12 cellular contexts compared by ENCODE assay signal in genomic region chr20:18412202-18412901, GRCh38. TPM values are rescaled to one million over a fixed set of nuclear protein-coding genes. Genes with fewer than 3 reads are reported as not detected.
A peak's percentile ranks its signal among the peaks of the same experiment; 100 is the strongest.
DNase-seq lines count a peak whose midpoint lies in the region; ATAC-seq, FAIRE-seq and TF ChIP-seq lines count a peak whose summit lies in the region.
"Had no signal": no experiment of that assay in that cellular context is flagged by ENCODE, and none has a peak within 500 bp of the region (broad histone marks: within the 10 kb centered on the region; RNA-seq: fewer than 3 reads in every experiment).

No MANE protein-coding gene starts in this region.

- peak overlapping the region; percentile 93 for H3K27ac Mint-ChIP-seq in WTC11
- H3K27ac Mint-ChIP-seq in T-cell: no peak overlapping the region
- H3K27ac Mint-ChIP-seq: activated naive CD4-positive, alpha-beta T cell treated with anti-CD3 and anti-CD28 coated beads, Interleukin-2, amount 50 U/mL, for 24 hours had no signal

- intact Hi-C loops in right lobe of liver (cut with DNase I) (no loop called here), HepG2 (cut with micrococcal nuclease; ENCODE audit: unreplicated experiment) (loop anchor here (2.0 to 10.0 kb wide), 3 partner anchors 94 to 1252 kb away; partner anchors contain the start of genes SEC23B and SMIM26)

- TF ChIP-seq CTCF in right lobe of liver (IDR thresholded peaks at IDR 0.05) (no peak), HepG2 (CRISPR knock-in tag; IDR thresholded peaks at IDR 0.05) (no peak), WTC11 (IDR thresholded peaks at IDR 0.05) (no peak)

- H3K9ac ChIP-seq in HepG2 (ENCODE audit: insufficient read depth, low read depth, low read length) (no peak overlapping the region), HUES64 (ENCODE audit: low read depth, low read length) (peak overlapping the region; percentile 54; the same call in 1 of the 2 replicates), subcutaneous abdominal adipose tissue (ENCODE audit: low read length in 5 of 5) (peak overlapping the region in 1 of 5 donors; percentile 17)

- WGBS in right lobe of liver (ENCODE audit: insufficient coverage, low coverage, low lambda C conversion rate, missing lambda C conversion rate): 64% methylated on average over 6 of the region's 6 CpGs
- 67% methylated on average over 6 of the region's 6 CpGs for WGBS in HepG2 (ENCODE audit: low lambda C conversion rate)
- WGBS in HUES64: 90% methylated on average over 3 of the region's 6 CpGs

- POLR2A ChIA-PET in HepG2 (lab: Yijun Ruan, JAX) (no interaction called here), WTC11 (lab: Charles Lee) (interaction anchor here (0.5 kb wide), 1 partner anchor 8 kb away, joined by 4 read pairs; no protein-coding TSS in a partner anchor), T-cell (lab: Charles Lee) (interaction anchor here (0.6 kb wide), 2 partner anchors 465 to 821 kb away, joined by 5 to 10 read pairs; no protein-coding TSS in a partner anchor)

- no peaks in the 10 kb centered on the region for H3K9me3 Mint-ChIP-seq in WTC11
- no peaks in the 10 kb centered on the region for H3K9me3 Mint-ChIP-seq in T-cell
- H3K9me3 Mint-ChIP-seq: activated naive CD4-positive, alpha-beta T cell treated with anti-CD3 and anti-CD28 coated beads, Interleukin-2, amount 50 U/mL, for 24 hours had no signal

- CTCF ChIA-PET in HepG2 (lab: Yijun Ruan, JAX; ENCODE audit: low intra/inter-chr PET ratio, low total read pairs): no interaction called here
- CTCF ChIA-PET in WTC11 (lab: Charles Lee): interaction anchor here (1.2 to 3.1 kb wide), 3 partner anchors 9 to 124 kb away, joined by 5 to 9 read pairs (median 8); partner anchors contain the start of genes SEC23B and ZNF133
- CTCF ChIA-PET in T-cell (lab: Charles Lee): no interaction called here

- in situ Hi-C loops in HepG2 (cut with HindIII; ENCODE audit: extremely low pct_ligation_motif_present, low pct_unique_long_range_greater_than_20kb): no loop called here

- H3K36me3 ChIP-seq in right lobe of liver (no peaks in the 10 kb centered on the region), HepG2 (replicated peaks in 1 of 2; ENCODE audit: control insufficient read depth in 1 of 2, insufficient read depth in 2 of 2, low read length in 2 of 2) (no peaks in the 10 kb centered on the region), HUES64 (ENCODE audit: insufficient read depth, low read length) (no peaks in the 10 kb centered on the region), subcutaneous abdominal adipose tissue (ENCODE audit: control insufficient read depth in 5 of 5, insufficient read depth in 5 of 5, low read length in 5 of 5) (no peaks in the 10 kb centered on the region)

- no peaks in the 10 kb centered on the region for H3K9me3 ChIP-seq in right lobe of liver
- H3K9me3 ChIP-seq in HepG2 (ENCODE audit: low read length): no peaks in the 10 kb centered on the region
- H3K9me3 ChIP-seq in HUES64 (ENCODE audit: insufficient read depth, low read depth, low read length): no peaks in the 10 kb centered on the region
- H3K9me3 ChIP-seq in subcutaneous abdominal adipose tissue (ENCODE audit: control insufficient read depth in 5 of 5, low read length in 5 of 5): no peaks in the 10 kb centered on the region
- H3K9me3 ChIP-seq: mucosa of descending colon had no signal

- peaks cover 40% of the 10 kb centered on the region for H3K4me1 Mint-ChIP-seq in WTC11
- peaks cover 3 to 6% (median 4%) of the 10 kb centered on the region in 3 donors for H3K4me1 Mint-ChIP-seq in T-cell

- H3K27me3 Mint-ChIP-seq in WTC11 (ENCODE audit: low read depth): no peaks in the 10 kb centered on the region
- H3K27me3 Mint-ChIP-seq in T-cell: no peaks in the 10 kb centered on the region
- H3K27me3 Mint-ChIP-seq: activated CD4-positive, alpha-beta T cell treated with anti-CD3 and anti-CD28 coated beads for 36 hours; activated naive CD4-positive, alpha-beta T cell treated with anti-CD3 and anti-CD28 coated beads, Interleukin-2, amount 50 U/mL, for 24 hours had no signal

- H3K4me3 Mint-ChIP-seq in WTC11: peak overlapping the region; percentile 47
- no peak overlapping the region for H3K4me3 Mint-ChIP-seq in T-cell
- H3K4me3 Mint-ChIP-seq: activated CD4-positive, alpha-beta T cell treated with anti-CD3 and anti-CD28 coated beads for 36 hours; activated naive CD4-positive, alpha-beta T cell treated with anti-CD3 and anti-CD28 coated beads, Interleukin-2, amount 50 U/mL, for 24 hours had no signal

- ATAC-seq in right lobe of liver: peak in 3 of 4 donors; percentile 35 to 58 (median 43)
- ATAC-seq in HepG2: no peak
- peak; percentile 15; the same call in 1 of the 2 replicates for ATAC-seq in WTC11
- no peak for ATAC-seq in T-cell (replicated peaks in 1 of 4)

- H3K79me2 ChIP-seq in HepG2 (ENCODE audit: insufficient read depth, low read length): no peaks in the 10 kb centered on the region

- TF ChIP-seq RAD21 in HepG2 (CRISPR knock-in tag; IDR thresholded peaks at IDR 0.05): no peak

- H4K20me1 ChIP-seq in HepG2 (ENCODE audit: insufficient read depth, low read length): no peaks in the 10 kb centered on the region

- H3K36me3 Mint-ChIP-seq in WTC11 (no peaks in the 10 kb centered on the region), T-cell (no peaks in the 10 kb centered on the region)
- H3K36me3 Mint-ChIP-seq: activated naive CD4-positive, alpha-beta T cell treated with anti-CD3 and anti-CD28 coated beads, Interleukin-2, amount 50 U/mL, for 24 hours had no signal

- no peak for TF ChIP-seq EP300 in HepG2 (IDR thresholded peaks at IDR 0.05; ENCODE audit: low read depth in 2 of 2, low read length in 2 of 2)
- TF ChIP-seq EP300 in HepG2 (CRISPR knock-in tag; IDR thresholded peaks at IDR 0.05; ENCODE audit: borderline replicate concordance): no peak

- TF ChIP-seq POLR2A in right lobe of liver (IDR thresholded peaks at IDR 0.05) (no peak), HepG2 (IDR thresholded peaks at IDR 0.05; ENCODE audit: insufficient read depth in 1 of 2, low read depth in 2 of 2, low read length in 2 of 2) (no peak)

- DNase-seq in right lobe of liver (no peak), HepG2 (ENCODE audit: low spot score) (no peak), WTC11 (ENCODE audit: low spot score) (no peak), T-cell (no peak), activated gamma-delta T cell treated with Interleukin-2 at 50 U/mL for 16 hours (no peak)
- no peak for DNase-seq in stimulated activated CD4-positive, alpha-beta T cell treated with anti-CD3 and anti-CD28 coated beads, Interleukin-12 subunit alpha, Interleukin-12 subunit beta, amount 100 ng/mL, for 4 hours
- DNase-seq: mucosa of descending colon; stimulated activated naive CD4-positive, alpha-beta T cell treated with Interleukin-2 at 50 U/mL for 16 hours had no signal

- H3K4me1 ChIP-seq in right lobe of liver (peaks cover 0 to 7% (median 2%) of the 10 kb centered on the region in 4 donors), HepG2 (ENCODE audit: insufficient read depth, low read length) (peaks cover 13% of the 10 kb centered on the region), HUES64 (ENCODE audit: insufficient read depth, low read length) (peaks cover 8% of the 10 kb centered on the region), subcutaneous abdominal adipose tissue (ENCODE audit: control insufficient read depth in 5 of 5, insufficient read depth in 5 of 5, low read length in 5 of 5) (peaks cover 0 to 18% (median 5%) of the 10 kb centered on the region in 5 donors)

- no peak overlapping the region for H3K27ac ChIP-seq in right lobe of liver
- H3K27ac ChIP-seq in HepG2 (ENCODE audit: extremely low read length, insufficient read depth, low read length): no peak overlapping the region
- H3K27ac ChIP-seq in HUES64 (ENCODE audit: low read depth, low read length): peak overlapping the region; percentile 85
- peak overlapping the region; percentile 18 for H3K27ac ChIP-seq in subcutaneous abdominal adipose tissue (ENCODE audit: low read depth, low read length)

- no peak overlapping the region for H3K4me2 ChIP-seq in HepG2 (ENCODE audit: low read depth, low read length)

- no TSS peak for BruUV-seq in HepG2 (replicated peaks; lab: Mats Ljungman, UMichigan)

- H3K4me3 ChIP-seq in right lobe of liver: no peak overlapping the region
- no peak overlapping the region for H3K4me3 ChIP-seq in HepG2 (replicated peaks in 1 of 3; ENCODE audit: insufficient read depth in 1 of 3, low read depth in 2 of 3, low read length in 3 of 3)
- peak overlapping the region; percentile 34; the same call in 1 of the 2 replicates for H3K4me3 ChIP-seq in HUES64 (ENCODE audit: low read length)
- H3K4me3 ChIP-seq in subcutaneous abdominal adipose tissue (ENCODE audit: low read depth in 1 of 5, low read length in 5 of 5): no peak overlapping the region
- H3K4me3 ChIP-seq: mucosa of descending colon had no signal

- H3K27me3 ChIP-seq in right lobe of liver: no peaks in the 10 kb centered on the region
- no peaks in the 10 kb centered on the region for H3K27me3 ChIP-seq in HepG2 (ENCODE audit: control insufficient read depth in 1 of 2, insufficient read depth in 2 of 2, low read length in 2 of 2)
- no peaks in the 10 kb centered on the region for H3K27me3 ChIP-seq in HUES64 (ENCODE audit: insufficient read depth, low read length)
- no peaks in the 10 kb centered on the region for H3K27me3 ChIP-seq in subcutaneous abdominal adipose tissue (ENCODE audit: control insufficient read depth in 5 of 5, insufficient read depth in 4 of 5, low read length in 5 of 5)

- H2AFZ ChIP-seq in HepG2 (ENCODE audit: low read length): no peak overlapping the region

- FAIRE-seq in HepG2 (lab: Jason Lieb, UNC): no peak

RNA-seq across cellular contexts. Expression of gene DZANK1, which starts 54.5 kb away (rescaled TPM):
- under 1 TPM; 0.25 to 0.68 (median 0.41) TPM for total RNA-seq in right lobe of liver
- 1.4 and 1.6 TPM in 2 replicates for total RNA-seq in HepG2 (2016; rRNA removed; fragmentation: Illumina TruSeq; extraction: Trizol)
- total RNA-seq in HepG2 (2016; cell fraction: cytosol; rRNA removed; fragmentation: Illumina TruSeq; extraction: Trizol; ENCODE audit: low read depth): 0.81 and 0.88 TPM in 2 replicates
- total RNA-seq in HepG2 (2016; cell fraction: insoluble cytoplasmic fraction; rRNA removed; fragmentation: Illumina TruSeq; extraction: Trizol): 0.91 and 1.3 TPM in 2 replicates
- total RNA-seq in HepG2 (2016; cell fraction: membrane; rRNA removed; fragmentation: Illumina TruSeq; extraction: Trizol): 1.0 and 1.4 TPM in 2 replicates
- 2.1 and 2.3 TPM in 2 replicates for total RNA-seq in HepG2 (2016; cell fraction: nucleus; rRNA removed; fragmentation: Illumina TruSeq; extraction: Trizol)
- 2.6 and 3.2 TPM in 2 replicates for polyA plus RNA-seq in HepG2 (2011; rRNA removed)
- 0.97 and 1.4 TPM in 2 replicates for polyA plus RNA-seq in HepG2 (2011; cell fraction: cytosol; rRNA removed)
- polyA plus RNA-seq in HepG2 (2011; cell fraction: nucleus; rRNA removed): 3.2 and 3.4 TPM in 2 replicates
- 1.1 and 1.3 TPM in 2 replicates for polyA plus RNA-seq in HepG2 (2012)
- 0.29 and 0.33 TPM in 2 replicates for polyA plus RNA-seq in HepG2 (2016; cell fraction: cytosol; fragmentation: Illumina TruSeq; extraction: Trizol; ENCODE audit: low read depth)
- 1.4 TPM in 2 replicates for polyA plus RNA-seq in HepG2 (2016; cell fraction: insoluble cytoplasmic fraction; fragmentation: Illumina TruSeq; extraction: Trizol; ENCODE audit: low read depth)
- 0.38 and 0.62 TPM in 2 replicates for polyA plus RNA-seq in HepG2 (2016; cell fraction: membrane; fragmentation: Illumina TruSeq; extraction: Trizol; ENCODE audit: low read depth)
- polyA plus RNA-seq in HepG2 (2016; cell fraction: nucleus; fragmentation: Illumina TruSeq; extraction: Trizol; ENCODE audit: insufficient read depth, low read depth): 4.4 and 4.5 TPM in 2 replicates
- 1.3 and 1.4 TPM in 2 replicates for polyA minus RNA-seq in HepG2 (2011; rRNA and poly(A)+ RNA removed; ENCODE audit: low replicate concordance)
- polyA minus RNA-seq in HepG2 (2011; cell fraction: cytosol; rRNA and poly(A)+ RNA removed): 0.53 and 0.79 TPM in 2 replicates
- polyA minus RNA-seq in HepG2 (2011; cell fraction: nucleus; rRNA and poly(A)+ RNA removed): 2.4 and 2.5 TPM in 2 replicates
- polyA plus RNA-seq in HUES64 (2013, experiment 1 of 2): 8.0 TPM
- polyA plus RNA-seq in HUES64 (2013, experiment 2 of 2): 7.5 TPM
- 6.1 to 8.2 TPM (median 7.7 TPM) in 3 replicates for total RNA-seq in WTC11 (2021)
- 1 to 10 TPM; 2.3 to 4.0 (median 3.2) TPM for total RNA-seq in T-cell

RNA-seq across cellular contexts. Expression of gene POLR3F, which starts 54.8 kb away (rescaled TPM):
- total RNA-seq in right lobe of liver (1 to 10 TPM; 1.6 to 4.1 (median 2.9) TPM), HepG2 (2016; rRNA removed; fragmentation: Illumina TruSeq; extraction: Trizol) (25.5 and 31.2 TPM in 2 replicates), WTC11 (2021) (11.7 to 12.8 TPM (median 12.7 TPM) in 3 replicates), T-cell (1 to 10 TPM; 5.9 to 8.8 (median 8.3) TPM)
- 6.2 and 6.3 TPM in 2 replicates for total RNA-seq in HepG2 (2016; cell fraction: cytosol; rRNA removed; fragmentation: Illumina TruSeq; extraction: Trizol; ENCODE audit: low read depth)
- total RNA-seq in HepG2 (2016; cell fraction: insoluble cytoplasmic fraction; rRNA removed; fragmentation: Illumina TruSeq; extraction: Trizol): 24.6 and 30.9 TPM in 2 replicates
- total RNA-seq in HepG2 (2016; cell fraction: membrane; rRNA removed; fragmentation: Illumina TruSeq; extraction: Trizol): 13.7 and 18.3 TPM in 2 replicates
- 16.4 and 21.9 TPM in 2 replicates for total RNA-seq in HepG2 (2016; cell fraction: nucleus; rRNA removed; fragmentation: Illumina TruSeq; extraction: Trizol)
- polyA plus RNA-seq in HepG2 (2011; rRNA removed): 11.7 and 12.8 TPM in 2 replicates
- polyA plus RNA-seq in HepG2 (2011; cell fraction: cytosol; rRNA removed): 5.5 and 6.9 TPM in 2 replicates
- polyA plus RNA-seq in HepG2 (2011; cell fraction: nucleus; rRNA removed): 4.7 and 5.7 TPM in 2 replicates
- polyA plus RNA-seq in HepG2 (2012): 9.8 and 11.6 TPM in 2 replicates
- polyA plus RNA-seq in HepG2 (2016; cell fraction: cytosol; fragmentation: Illumina TruSeq; extraction: Trizol; ENCODE audit: low read depth): 2.6 and 3.7 TPM in 2 replicates
- polyA plus RNA-seq in HepG2 (2016; cell fraction: insoluble cytoplasmic fraction; fragmentation: Illumina TruSeq; extraction: Trizol; ENCODE audit: low read depth): 29.7 and 32.2 TPM in 2 replicates
- polyA plus RNA-seq in HepG2 (2016; cell fraction: membrane; fragmentation: Illumina TruSeq; extraction: Trizol; ENCODE audit: low read depth): 8.1 TPM in 2 replicates
- polyA plus RNA-seq in HepG2 (2016; cell fraction: nucleus; fragmentation: Illumina TruSeq; extraction: Trizol; ENCODE audit: insufficient read depth, low read depth): 26.5 and 28.9 TPM in 2 replicates
- 4.4 and 5.3 TPM in 2 replicates for polyA minus RNA-seq in HepG2 (2011; rRNA and poly(A)+ RNA removed; ENCODE audit: low replicate concordance)
- polyA minus RNA-seq in HepG2 (2011; cell fraction: cytosol; rRNA and poly(A)+ RNA removed): 11.0 and 14.2 TPM in 2 replicates
- 24.6 and 26.0 TPM in 2 replicates for polyA minus RNA-seq in HepG2 (2011; cell fraction: nucleus; rRNA and poly(A)+ RNA removed)
- polyA plus RNA-seq in HUES64 (2013, experiment 1 of 2): 12.8 TPM
- 13.9 TPM for polyA plus RNA-seq in HUES64 (2013, experiment 2 of 2)

Comparison
In these comparisons a context has a peak if more than half of its experiments do, and no peak if none do; other contexts are left out.
1. ATAC-seq: peak in right lobe of liver (3 of 4) and WTC11 (single experiment); none in HepG2 (single experiment) and T-cell (0 of 4).
2. H3K27ac ChIP-seq: peak in HUES64 (single experiment) and subcutaneous abdominal adipose tissue (single experiment); none in right lobe of liver (0 of 3) and HepG2 (single experiment).